ENCODE assay signal across 14 cellular contexts in the genomic region with DNA sequence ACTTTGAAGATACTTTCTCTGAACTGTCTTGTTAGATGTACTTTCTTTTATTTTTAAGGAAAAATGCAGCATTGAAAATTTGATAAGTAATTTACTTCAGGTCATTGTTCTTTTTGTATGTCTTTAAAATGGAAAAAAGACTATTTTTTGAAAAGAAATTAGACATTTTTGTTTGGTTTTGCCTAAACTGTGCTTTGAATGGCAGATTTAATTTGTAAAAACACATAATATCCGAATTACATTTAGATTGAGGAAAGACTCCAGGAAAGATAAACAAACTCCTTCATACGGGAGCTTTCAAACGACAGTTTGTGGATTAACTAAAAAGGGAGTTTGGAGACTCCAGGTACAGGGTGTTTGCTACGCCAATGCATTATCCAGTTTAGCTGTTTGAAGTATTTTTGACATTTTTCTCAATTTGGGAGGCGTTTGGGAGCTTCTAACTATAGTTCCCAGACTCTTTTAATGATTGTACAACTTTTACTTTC. TPM values are rescaled to one million over a fixed set of nuclear protein-coding genes. Genes with fewer than 3 reads are reported as not detected.
DNase-seq lines count a peak whose midpoint lies in the region; ATAC-seq and TF ChIP-seq lines count a peak whose summit lies in the region.
"Had no signal": no experiment of that assay in that cellular context is flagged by ENCODE, and none has a peak within 500 bp of the region (broad histone marks: within the 10 kb centered on the region; RNA-seq: fewer than 3 reads in every experiment).

No MANE protein-coding gene starts in this region.

- no peaks in the 10 kb centered on the region for H3K27me3 Mint-ChIP-seq in type B pancreatic cell
- peaks cover 11% of the 10 kb centered on the region for H3K27me3 Mint-ChIP-seq in activated T-helper 17 cell treated with anti-CD3 and anti-CD28 coated beads, Interleukin-2, amount 50 U/mL, for 72 hours

- no peak for TF ChIP-seq EP300 in SK-N-SH (IDR thresholded peaks at IDR 0.05; ENCODE audit: borderline replicate concordance in 1 of 2, low read depth in 1 of 2, low read length in 1 of 2)

- H2AFZ ChIP-seq in SK-N-SH (ENCODE audit: low read depth), result peak overlapping the region; percentile 73
- no peak overlapping the region for H2AFZ ChIP-seq in fibroblast of lung (ENCODE audit: low read length)
- H2AFZ ChIP-seq in osteoblast (ENCODE audit: low read length), result peak overlapping the region; percentile 79

- H3K79me2 ChIP-seq in SK-N-SH (ENCODE audit: insufficient read depth) (no peaks in the 10 kb centered on the region), fibroblast of lung (ENCODE audit: control insufficient read depth, insufficient read depth, low read length) (peaks cover 27% of the 10 kb centered on the region), osteoblast (ENCODE audit: insufficient read depth, low read length) (peaks cover 12% of the 10 kb centered on the region)

- H3K9me2 ChIP-seq in SK-N-SH, result no peaks in the 10 kb centered on the region

- no peaks in the 10 kb centered on the region for H3K36me3 ChIP-seq in SK-N-SH (replicated peaks in 1 of 2; ENCODE audit: control insufficient read depth in 1 of 2, insufficient read depth in 2 of 2, low read length in 1 of 2)
- no peaks in the 10 kb centered on the region for H3K36me3 ChIP-seq in fibroblast of lung (ENCODE audit: control insufficient read depth, insufficient read depth, low read length)
- no peaks in the 10 kb centered on the region for H3K36me3 ChIP-seq in osteoblast (ENCODE audit: insufficient read depth, low read length)

- TF ChIP-seq CTCF in SK-N-SH (IDR thresholded peaks at IDR 0.05) (no peak), fibroblast of lung (conservative IDR thresholded peaks at IDR 0.05 in 1 of 2, IDR thresholded peaks at IDR 0.05 in 1 of 2; ENCODE audit: low read depth in 1 of 2, low read length in 2 of 2) (no peak), osteoblast (IDR thresholded peaks at IDR 0.05; ENCODE audit: extremely low read depth, low read depth, low read length) (no peak), type B pancreatic cell (conservative IDR thresholded peaks at IDR 0.05) (no peak)

- WGBS in SK-N-SH (ENCODE audit: low lambda C conversion rate), result 65% methylated on average over 5 of the region's 5 CpGs

- H3K27ac Mint-ChIP-seq in type B pancreatic cell, result peak overlapping the region; percentile 6
- no peak overlapping the region for H3K27ac Mint-ChIP-seq in activated T-helper 17 cell treated with anti-CD3 and anti-CD28 coated beads, Interleukin-2, amount 50 U/mL, for 72 hours
- H3K27ac Mint-ChIP-seq: CD4-positive, alpha-beta memory T cell; WTC11 had no signal

- POLR2A ChIA-PET in SK-N-SH (lab: Yijun Ruan, JAX), result interaction anchor here (0.5 kb wide), 1 partner anchor 74 kb away, joined by 3 read pairs; a partner anchor contains a TSS

- peaks cover 8 to 21% of the 10 kb centered on the region in 2 experiments; a peak in 3 of 4 replicates for H3K4me1 ChIP-seq in SK-N-SH (ENCODE audit: control insufficient read depth in 1 of 2, insufficient read depth in 2 of 2, low read depth in 1 of 2, low read length in 1 of 2)
- peaks cover 16% of the 10 kb centered on the region for H3K4me1 ChIP-seq in fibroblast of lung (ENCODE audit: control insufficient read depth, extremely low read depth, insufficient read depth, low read length)
- peaks cover 34% of the 10 kb centered on the region for H3K4me1 ChIP-seq in osteoblast (ENCODE audit: insufficient read depth, low read length)

- peaks cover 60% of the 10 kb centered on the region for H3K4me1 Mint-ChIP-seq in type B pancreatic cell (ENCODE audit: unreplicated experiment)
- no peaks in the 10 kb centered on the region for H3K4me1 Mint-ChIP-seq in activated T-helper 17 cell treated with anti-CD3 and anti-CD28 coated beads, Interleukin-2, amount 50 U/mL, for 72 hours
- H3K4me1 Mint-ChIP-seq: CD4-positive, alpha-beta memory T cell had no signal

- H3K4me3 Mint-ChIP-seq in type B pancreatic cell, result peak overlapping the region; percentile 48
- no peak overlapping the region for H3K4me3 Mint-ChIP-seq in activated T-helper 17 cell treated with anti-CD3 and anti-CD28 coated beads, Interleukin-2, amount 50 U/mL, for 72 hours
- H3K4me3 Mint-ChIP-seq: CD4-positive, alpha-beta memory T cell; WTC11 had no signal

- CTCF ChIA-PET in SK-N-SH (lab: Yijun Ruan, JAX), result interaction anchor here (1.1 to 3.2 kb wide), 2 partner anchors 32 to 37 kb away, joined by 4 to 18 read pairs; a partner anchor contains a TSS

- no peaks in the 10 kb centered on the region for H3K9me3 ChIP-seq in SK-N-SH
- no peaks in the 10 kb centered on the region for H3K9me3 ChIP-seq in fibroblast of lung (ENCODE audit: control insufficient read depth, insufficient read depth, low read depth, low read length)
- H3K9me3 ChIP-seq in osteoblast (ENCODE audit: low read depth, low read length), result no peaks in the 10 kb centered on the region
- H3K9me3 ChIP-seq: mucosa of descending colon had no signal

- H3F3A ChIP-seq in SK-N-SH (replicated peaks; ENCODE audit: insufficient read depth), result peaks cover 14% of the 10 kb centered on the region

- peak overlapping the region; percentile 9; the same call in 1 of the 2 replicates for H3K4me2 ChIP-seq in SK-N-SH
- H3K4me2 ChIP-seq in fibroblast of lung (ENCODE audit: extremely low read depth, insufficient read depth, low read length), result peak overlapping the region; percentile 79
- H3K4me2 ChIP-seq in osteoblast (ENCODE audit: insufficient read depth, low read length), result peak overlapping the region; percentile 80

- ATAC-seq in SK-N-SH treated with all-trans-retinoic acid at 6 μM for 48 hours (no peak), GM18873 (IDR thresholded peaks at IDR 0.05; ENCODE audit: low FRiP score, unreplicated experiment) (no peak)
- no peak for ATAC-seq in activated T-helper 17 cell treated with anti-CD3 and anti-CD28 coated beads, Interleukin-2, amount 50 U/mL, for 72 hours (replicated peaks)
- ATAC-seq: WTC11 had no signal

- no peaks in the 10 kb centered on the region for H3K27me3 ChIP-seq in SK-N-SH (ENCODE audit: insufficient read depth)
- H3K27me3 ChIP-seq in fibroblast of lung (ENCODE audit: control insufficient read depth, insufficient read depth, low read length), result no peaks in the 10 kb centered on the region
- H3K27me3 ChIP-seq in osteoblast (ENCODE audit: insufficient read depth, low read length), result no peaks in the 10 kb centered on the region

- no peaks in the 10 kb centered on the region for H4K20me1 ChIP-seq in SK-N-SH (ENCODE audit: insufficient read depth)
- H4K20me1 ChIP-seq in fibroblast of lung (ENCODE audit: control insufficient read depth, extremely low read depth, insufficient read depth, low read length), result no peaks in the 10 kb centered on the region
- H4K20me1 ChIP-seq in osteoblast (ENCODE audit: insufficient read depth, low read length), result no peaks in the 10 kb centered on the region

- no peak overlapping the region for H3K9ac ChIP-seq in SK-N-SH
- no peak overlapping the region for H3K9ac ChIP-seq in fibroblast of lung (ENCODE audit: insufficient read depth, low read length)

- peaks cover 11% of the 10 kb centered on the region for H3K36me3 Mint-ChIP-seq in type B pancreatic cell
- no peaks in the 10 kb centered on the region for H3K36me3 Mint-ChIP-seq in activated T-helper 17 cell treated with anti-CD3 and anti-CD28 coated beads, Interleukin-2, amount 50 U/mL, for 72 hours (ENCODE audit: low read depth)
- H3K36me3 Mint-ChIP-seq: CD4-positive, alpha-beta memory T cell; WTC11 had no signal

- DNase-seq in SK-N-SH (no peak), fibroblast of lung (ENCODE audit: low read depth in 2 of 2) (no peak), osteoblast (ENCODE audit: insufficient read length, low spot score, missing footprints) (no peak), type B pancreatic cell (ENCODE audit: extremely low spot score, unreplicated experiment) (no peak)
- no peak for DNase-seq in activated CD8-positive, alpha-beta memory T cell treated with anti-CD3 and anti-CD28 coated beads, Interleukin-2, amount 50 U/mL, for 4 hours
- DNase-seq: CD4-positive, alpha-beta memory T cell; kidney; mucosa of descending colon; NCI-H2081 treated with DMSO at 0.1 percent for 48 hours; NCI-H526 had no signal

- peaks cover 14% of the 10 kb centered on the region for H3K9me3 Mint-ChIP-seq in type B pancreatic cell
- no peaks in the 10 kb centered on the region for H3K9me3 Mint-ChIP-seq in activated T-helper 17 cell treated with anti-CD3 and anti-CD28 coated beads, Interleukin-2, amount 50 U/mL, for 72 hours
- H3K9me3 Mint-ChIP-seq: CD4-positive, alpha-beta memory T cell had no signal

- no peak for TF ChIP-seq RAD21 in SK-N-SH (IDR thresholded peaks at IDR 0.05; ENCODE audit: low read length)

- peak overlapping the region; percentile 31 to 64; a peak in 3 of 4 replicates for H3K27ac ChIP-seq in SK-N-SH (ENCODE audit: low read depth in 2 of 2, low read length in 1 of 2)
- H3K27ac ChIP-seq in fibroblast of lung (ENCODE audit: insufficient read depth, low read length), result peak overlapping the region; percentile 34
- H3K27ac ChIP-seq in osteoblast (ENCODE audit: low read depth, low read length), result peak overlapping the region; percentile 29

- H3K4me3 ChIP-seq in SK-N-SH (ENCODE audit: low read depth in 2 of 2, low read length in 1 of 2), result no peak overlapping the region
- peak overlapping the region in 2 of 4 experiments; percentile 6 to 45 for H3K4me3 ChIP-seq in fibroblast of lung (replicated peaks in 1 of 4; ENCODE audit: control extremely low read depth in 1 of 4, insufficient read depth in 1 of 4, low read depth in 3 of 4, low read length in 4 of 4)
- H3K4me3 ChIP-seq in osteoblast (ENCODE audit: insufficient read depth, low read length), result peak overlapping the region; percentile 39
- H3K4me3 ChIP-seq: mucosa of descending colon had no signal

TF ChIP-seq in SK-N-SH, 30 proteins besides CTCF, POLR2A, EP300 and RAD21 (continues in another document):
- TF ChIP-seq MEF2A (IDR thresholded peaks at IDR 0.05; ENCODE audit: borderline replicate concordance, low read depth), result no peak

TF ChIP-seq in SK-N-SH treated with all-trans-retinoic acid at 6 μM for 48 hours, 23 proteins besides CTCF, POLR2A, EP300 and RAD21 (continues in another document):
- TF ChIP-seq BACH2 (CRISPR knock-in tag; IDR thresholded peaks at IDR 0.05; ENCODE audit: borderline replicate concordance) (no peak), ZFP3 (CRISPR knock-in tag; IDR thresholded peaks at IDR 0.05) (no peak), ESRRG (CRISPR knock-in tag; IDR thresholded peaks at IDR 0.05) (no peak), ZNF8 (CRISPR knock-in tag; IDR thresholded peaks at IDR 0.05) (no peak)

RNA-seq across cellular contexts. Expression of a gene that starts 36.1 kb away (rescaled TPM):
- polyA plus RNA-seq in SK-N-SH (2012; rRNA removed) (4.4 and 4.8 TPM in 2 replicates), fibroblast of lung (70.2 and 83.2 TPM in 2 replicates)
- polyA plus RNA-seq in SK-N-SH (2012; cell fraction: cytosol; rRNA removed), result 5.4 and 6.5 TPM in 2 replicates
- polyA plus RNA-seq in SK-N-SH (2012; cell fraction: nucleus; rRNA removed), result 6.0 and 6.2 TPM in 2 replicates
- total RNA-seq in fibroblast of lung (84.0 and 196 TPM in 2 replicates), osteoblast (30.8 and 37.4 TPM in 2 replicates), type B pancreatic cell (ENCODE audit: low replicate concordance) (0.88 and 45.4 TPM in 2 replicates)
- polyA plus RNA-seq in fibroblast of lung (2012), result 46.2 and 59.8 TPM in 2 replicates
- 142 and 352 TPM in 2 replicates for polyA minus RNA-seq in fibroblast of lung (ENCODE audit: low replicate concordance)
- not detected for total RNA-seq in activated T-helper 17 cell treated with anti-CD3 and anti-CD28 coated beads, Interleukin-2, amount 50 U/mL, for 72 hours
- polyA plus RNA-seq: CD4-positive, alpha-beta memory T cell had no signal

Comparison
In these comparisons a context has a peak if more than half of its experiments do, and no peak if none do; other contexts are left out.
1. H3K4me2 ChIP-seq: peak in every context shown above with its lines; median percentile 80 in osteoblast; 79 in fibroblast of lung; 9 in SK-N-SH.